Comparison of ENCODE assay signal across 8 cellular contexts in genomic region chr15:90002428-90002844, GRCh38. TPM values are rescaled to one million over a fixed set of nuclear protein-coding genes. Genes with fewer than 3 reads are reported as not detected.
DNase-seq lines count a peak whose midpoint lies in the region; TF ChIP-seq lines count a peak whose summit lies in the region.

No MANE protein-coding gene starts in this region.

- peaks cover 61% of the 10 kb centered on the region for H3K4me1 Mint-ChIP-seq in activated CD4-positive, alpha-beta T cell treated with anti-CD3 and anti-CD28 coated beads, Interleukin-2, amount 10 ng/mL, durations not matched to agents 7 days and 5 days

- POLR2A ChIA-PET in A673 (lab: Charles Lee; ENCODE audit: low non-redundant PET): interaction anchor here (0.5 kb wide), 1 partner anchor 1009 kb away, joined by 4 read pairs; no protein-coding TSS in a partner anchor
- POLR2A ChIA-PET in activated CD4-positive, alpha-beta T cell treated with anti-CD3 and anti-CD28 coated beads, Interleukin-2, amount 10 ng/mL, durations not matched to agents 7 days and 5 days (lab: Charles Lee): interaction anchor here (0.5 to 0.6 kb wide), 3 partner anchors 11 to 408 kb away, joined by 3 read pairs; no protein-coding TSS in a partner anchor

- in situ Hi-C loops in GM13977 (cut with MboI; ENCODE audit: low pct_unique_long_range_greater_than_20kb, low sequenced_read_pairs, unreplicated experiment): no loop called here

- peak overlapping the region; percentile 81 for H3K4me3 ChIP-seq in A673 (ENCODE audit: low read depth, low read length, poor library complexity, severe bottlenecking)
- H3K4me3 ChIP-seq in Jurkat, Clone E6-1 (ENCODE audit: low read length): peak overlapping the region; percentile 54
- H3K4me3 ChIP-seq in epithelial cell of proximal tubule (ENCODE audit: low read depth, low read length): peak overlapping the region; percentile 66

- peak overlapping the region; percentile 81 for H3K4me3 Mint-ChIP-seq in activated CD4-positive, alpha-beta T cell treated with anti-CD3 and anti-CD28 coated beads, Interleukin-2, amount 10 ng/mL, durations not matched to agents 7 days and 5 days

- no peaks in the 10 kb centered on the region for H3K27me3 Mint-ChIP-seq in activated CD4-positive, alpha-beta T cell treated with anti-CD3 and anti-CD28 coated beads, Interleukin-2, amount 10 ng/mL, durations not matched to agents 7 days and 5 days

- peak overlapping the region; percentile 60 for H3K27ac ChIP-seq in A673 (ENCODE audit: low read depth, low read length, poor library complexity, severe bottlenecking)

- no peaks in the 10 kb centered on the region for H3K9me3 ChIP-seq in A673 (ENCODE audit: low read depth, low read length, poor library complexity, severe bottlenecking)

- H3K36me3 ChIP-seq in A673 (ENCODE audit: insufficient read depth, low read length, poor library complexity, severe bottlenecking): no peaks in the 10 kb centered on the region

- peaks cover 21% of the 10 kb centered on the region for H3K4me1 ChIP-seq in A673 (ENCODE audit: insufficient read depth, low read length, poor library complexity, severe bottlenecking)

- DNase-seq in A673 (ENCODE audit: low spot score) (peak; percentile 49), GM13977 (ENCODE audit: low spot score) (peak; percentile 65), epithelial cell of proximal tubule (ENCODE audit: low read depth) (no peak), myocyte (ENCODE audit: low read depth) (peak; percentile 41), ureter (ENCODE audit: low spot score) (peak; percentile 49), SKM-1 treated with dmso at 0.1 percent for 144 hours (lab: John Stamatoyannopoulos, UW; ENCODE audit: unreplicated experiment) (no peak)
- DNase-seq in Jurkat, Clone E6-1 (ENCODE audit: low read depth, low spot score): no peak
- DNase-seq in activated CD4-positive, alpha-beta T cell treated with anti-CD3 and anti-CD28 coated beads, Interleukin-2, amount 10 ng/mL, durations not matched to agents 7 days and 5 days: peak; percentile 40

- H3K9me3 Mint-ChIP-seq in activated CD4-positive, alpha-beta T cell treated with anti-CD3 and anti-CD28 coated beads, Interleukin-2, amount 10 ng/mL, durations not matched to agents 7 days and 5 days: no peaks in the 10 kb centered on the region

- no TSS peak for BruUV-seq in A673 (replicated peaks; lab: Mats Ljungman, UMichigan)

- CTCF ChIA-PET in A673 (lab: Charles Lee): no interaction called here
- CTCF ChIA-PET in activated CD4-positive, alpha-beta T cell treated with anti-CD3 and anti-CD28 coated beads, Interleukin-2, amount 10 ng/mL, durations not matched to agents 7 days and 5 days (lab: Charles Lee): interaction anchor here (0.5 to 2.5 kb wide), 4 partner anchors 11 to 104 kb away, joined by 3 to 11 read pairs (median 3); no protein-coding TSS in a partner anchor

- no peaks in the 10 kb centered on the region for H3K27me3 ChIP-seq in A673 (replicated peaks; ENCODE audit: insufficient read depth, low read depth, low read length, poor library complexity)

- peaks cover 11% of the 10 kb centered on the region for H3K36me3 Mint-ChIP-seq in activated CD4-positive, alpha-beta T cell treated with anti-CD3 and anti-CD28 coated beads, Interleukin-2, amount 10 ng/mL, durations not matched to agents 7 days and 5 days (ENCODE audit: low read depth)

- TF ChIP-seq CTCF in A673 (conservative IDR thresholded peaks at IDR 0.05; ENCODE audit: low read depth, low read length): no peak
- no peak for TF ChIP-seq CTCF in GM13977 (IDR thresholded peaks at IDR 0.05; ENCODE audit: extremely low read depth, insufficient read depth, missing control alignments)
- no peak for TF ChIP-seq CTCF in epithelial cell of proximal tubule (conservative IDR thresholded peaks at IDR 0.05; ENCODE audit: low read depth, low read length)

- H3K27ac Mint-ChIP-seq in activated CD4-positive, alpha-beta T cell treated with anti-CD3 and anti-CD28 coated beads, Interleukin-2, amount 10 ng/mL, durations not matched to agents 7 days and 5 days: peak overlapping the region; percentile 89

- intact Hi-C loops in A673 (cut with micrococcal nuclease; ENCODE audit: unreplicated experiment): no loop called here

RNA-seq across cellular contexts. Expression of gene ZNF710, which starts 1.3 kb away (rescaled TPM):
- total RNA-seq in A673 (2021): 25.2 and 27.3 TPM in 2 replicates
- polyA plus RNA-seq in Jurkat, Clone E6-1 (2012; ENCODE audit: insufficient read depth, insufficient read length): 7.4 TPM
- total RNA-seq in activated CD4-positive, alpha-beta T cell treated with anti-CD3 and anti-CD28 coated beads, Interleukin-2, amount 10 ng/mL, durations not matched to agents 7 days and 5 days: 10 to 100 TPM; 24.4 to 26.6 TPM
- total RNA-seq in epithelial cell of proximal tubule: 11.4 and 19.9 TPM in 2 replicates
- total RNA-seq in myocyte: 5.3 and 6.3 TPM in 2 replicates
- 8.4 TPM for polyA plus RNA-seq in myocyte (2012)
- 31.4 TPM for total RNA-seq in ureter

Comparison
In these comparisons a context has a peak if more than half of its experiments do, and no peak if none do; other contexts are left out.
1. DNase-seq: peak in A673 (single experiment), GM13977 (single experiment), activated CD4-positive, alpha-beta T cell treated with anti-CD3 and anti-CD28 coated beads, Interleukin-2, amount 10 ng/mL, durations not matched to agents 7 days and 5 days (single experiment), myocyte (single experiment) and ureter (single experiment); none in Jurkat, Clone E6-1 (single experiment), epithelial cell of proximal tubule (single experiment) and SKM-1 treated with dmso at 0.1 percent for 144 hours (single experiment).
2. Peak in every context shown above with its lines, with median percentiles within 50 percentile points of each other: H3K4me3 ChIP-seq.